ENCODE assay signal across 11 cellular contexts in genomic region chr21:42003051-42003461, GRCh38. TPM values are rescaled to one million over a fixed set of nuclear protein-coding genes. Genes with fewer than 3 reads are reported as not detected.
DNase-seq lines count a peak whose midpoint lies in the region; ATAC-seq and TF ChIP-seq lines count a peak whose summit lies in the region.
"Had no signal": no experiment of that assay in that cellular context is flagged by ENCODE, and none has a peak within 500 bp of the region (broad histone marks: within the 10 kb centered on the region; RNA-seq: fewer than 3 reads in every experiment).

No MANE protein-coding gene starts in this region.

- no peak overlapping the region for H3K9ac ChIP-seq in IMR-90 (ENCODE audit: low read depth, low read length)
- no peak overlapping the region for H3K9ac ChIP-seq in colonic mucosa (ENCODE audit: low read depth in 2 of 2, low read length in 2 of 2)

- POLR2A ChIA-PET in IMR-90 (lab: Charles Lee; ENCODE audit: unreplicated experiment) = no interaction called here

- peak; percentile 62 for DNase-seq in EL
- DNase-seq in IMR-90 = peak; percentile 76
- DNase-seq in activated naive CD4-positive, alpha-beta T cell treated with anti-CD3 and anti-CD28 coated beads, Interleukin-2, amount 50 U/mL, for 72 hours (ENCODE audit: low spot score in 2 of 2) = no peak
- DNase-seq in skeletal muscle cell (ENCODE audit: low read depth) = peak; percentile 37
- no peak for DNase-seq in colonic mucosa
- no peak for DNase-seq in NCI-H510A (lab: John Stamatoyannopoulos, UW)
- DNase-seq: erythroblast, SHP77 treated with DMSO at 0.1 percent for 48 hours had no signal

- no peak for TF ChIP-seq RAD21 in IMR-90 (IDR thresholded peaks at IDR 0.05; ENCODE audit: low read length)

- no peak overlapping the region for H2AK9ac ChIP-seq in IMR-90 (replicated peaks; ENCODE audit: low read depth, low read length, poor library complexity)

- peaks cover 41 to 76% of the 10 kb centered on the region in 2 experiments for H3K79me1 ChIP-seq in IMR-90 (ENCODE audit: low read depth in 1 of 2, low read length in 2 of 2)

- H3K27me3 ChIP-seq in IMR-90 (ENCODE audit: control insufficient read depth, insufficient read depth, low read length) (no peaks in the 10 kb centered on the region), colonic mucosa (no peaks in the 10 kb centered on the region)
- H3K27me3 ChIP-seq: vagina had no signal

- H2AK5ac ChIP-seq in IMR-90 (ENCODE audit: low read depth, low read length) = peak overlapping the region; percentile 93

- in situ Hi-C loops in IMR-90 (cut with MboI; ENCODE audit: low sequenced_read_pairs) = loop anchor here (5.0 kb wide), 1 partner anchor 94 kb away; no protein-coding TSS in a partner anchor

- H3K27ac ChIP-seq in IMR-90 (ENCODE audit: insufficient read depth, low read length) (peak overlapping the region; percentile 58), colonic mucosa (no peak overlapping the region)
- H3K27ac ChIP-seq: vagina had no signal

- H3K36me3 ChIP-seq in IMR-90 (ENCODE audit: control insufficient read depth, insufficient read depth, low read length) = peaks cover 19% of the 10 kb centered on the region
- H3K36me3 ChIP-seq in colonic mucosa = no peaks in the 10 kb centered on the region
- H3K36me3 ChIP-seq: vagina had no signal

- peaks cover 15% of the 10 kb centered on the region for H3K4me1 ChIP-seq in IMR-90 (ENCODE audit: control insufficient read depth, insufficient read depth, low read length)
- no peaks in the 10 kb centered on the region for H3K4me1 ChIP-seq in colonic mucosa

- H2AFZ ChIP-seq in IMR-90 (replicated peaks; ENCODE audit: low read length, poor library complexity) = no peak overlapping the region

- CTCF ChIA-PET in IMR-90 (lab: Yijun Ruan, JAX) = interaction anchor here (0.8 to 1.0 kb wide), 2 partner anchors 110 to 114 kb away, joined by 3 read pairs; no protein-coding TSS in a partner anchor

- peaks cover 0 to 3% of the 10 kb centered on the region in 2 donors for H3K9me3 Mint-ChIP-seq in activated naive CD4-positive, alpha-beta T cell treated with anti-CD3 and anti-CD28 coated beads, Interleukin-2, amount 50 U/mL, for 72 hours

- H4K91ac ChIP-seq in IMR-90 (ENCODE audit: insufficient read depth, low read depth, low read length) = peak overlapping the region; percentile 54

- peak overlapping the region; percentile 70 for H3K23ac ChIP-seq in IMR-90 (ENCODE audit: low read depth, low read length)

- ATAC-seq in IMR-90 (ENCODE audit: low read depth) (peak; percentile 11; the same call in 1 of the 2 replicates), GM19467 (IDR thresholded peaks at IDR 0.05; ENCODE audit: unreplicated experiment) (no peak), HG03045 (IDR thresholded peaks at IDR 0.05; ENCODE audit: unreplicated experiment) (no peak)
- ATAC-seq in activated naive CD4-positive, alpha-beta T cell treated with anti-CD3 and anti-CD28 coated beads, Interleukin-2, amount 50 U/mL, for 72 hours = peak; percentile 30 to 54

- peak overlapping the region; percentile 67 for H3K56ac ChIP-seq in IMR-90 (ENCODE audit: extremely low read depth, insufficient read depth, low read length)

- H4K20me1 ChIP-seq in IMR-90 (ENCODE audit: insufficient read depth, low read length) = no peaks in the 10 kb centered on the region; the same call in 1 of the 2 replicates

- TF ChIP-seq POLR2A in IMR-90 (IDR thresholded peaks at IDR 0.05; ENCODE audit: low read depth, low read length) = peak; percentile 57

- BruUV-seq in IMR-90 (replicated peaks; lab: Mats Ljungman, UMichigan) = no TSS peak

- H2BK15ac ChIP-seq in IMR-90 (ENCODE audit: low read depth, low read length) = peak overlapping the region; percentile 39; the same call in 2 of the 3 replicates

- H2BK20ac ChIP-seq in IMR-90 (ENCODE audit: low read depth, low read length) = peak overlapping the region; percentile 76

- H3K36me3 Mint-ChIP-seq in activated naive CD4-positive, alpha-beta T cell treated with anti-CD3 and anti-CD28 coated beads, Interleukin-2, amount 50 U/mL, for 72 hours = peaks cover 38 to 48% of the 10 kb centered on the region in 2 donors

- WGBS in IMR-90 (ENCODE audit: extremely low coverage in 2 of 2, insufficient read length in 1 of 2), 2 experiments = no CpG with 5 or more reads among the region's 4 CpGs

- no peak for TF ChIP-seq CTCF in IMR-90 (conservative IDR thresholded peaks at IDR 0.05; ENCODE audit: low read depth, low read length)
- TF ChIP-seq CTCF in colonic mucosa (IDR thresholded peaks at IDR 0.05) = no peak

- peak overlapping the region; percentile 54 for H3K14ac ChIP-seq in IMR-90 (replicated peaks; ENCODE audit: low read depth, low read length)

- H4K5ac ChIP-seq in IMR-90 (ENCODE audit: low read depth, low read length) = peak overlapping the region; percentile 41; the same call in 1 of the 2 replicates

- peak overlapping the region; percentile 1; the same call in 1 of the 2 replicates for H3K4me2 ChIP-seq in IMR-90 (ENCODE audit: low read depth, low read length)

- H3K18ac ChIP-seq in IMR-90 (ENCODE audit: low read depth, low read length) = peak overlapping the region; percentile 56; the same call in 1 of the 2 replicates

- H3K4me3 ChIP-seq in IMR-90 (ENCODE audit: insufficient read depth, low read depth, low read length) = no peak overlapping the region
- H3K4me3 ChIP-seq in skeletal muscle cell (ENCODE audit: low read depth, low read length) = no peak overlapping the region
- H3K4me3 ChIP-seq in colonic mucosa = no peak overlapping the region
- H3K4me3 ChIP-seq: vagina had no signal

- H3K27ac Mint-ChIP-seq in activated naive CD4-positive, alpha-beta T cell treated with anti-CD3 and anti-CD28 coated beads, Interleukin-2, amount 50 U/mL, for 72 hours = peak overlapping the region; percentile 94 to 97

- dilution Hi-C loops in IMR-90 (cut with HindIII; ENCODE audit: low sequenced_read_pairs, unreplicated experiment) = no loop called here

- no peaks in the 10 kb centered on the region for H3K9me3 ChIP-seq in IMR-90 (ENCODE audit: control insufficient read depth, insufficient read depth, low read length)
- H3K9me3 ChIP-seq in colonic mucosa = no peaks in the 10 kb centered on the region
- H3K9me3 ChIP-seq: vagina had no signal

- H2BK5ac ChIP-seq in IMR-90 (ENCODE audit: low read depth, low read length, poor library complexity, severe bottlenecking) = peak overlapping the region; percentile 96

- peak overlapping the region; percentile 56 to 64 for H4K8ac ChIP-seq in IMR-90 (ENCODE audit: low read depth in 2 of 2, low read length in 2 of 2)

- intact Hi-C loops in IMR-90 (cut with micrococcal nuclease) = loop anchor here (2.0 kb wide), 2 partner anchors 46 to 96 kb away; no protein-coding TSS in a partner anchor
- intact Hi-C loops in colonic mucosa (cut with DNase I) = no loop called here

- peak overlapping the region; percentile 86 for H2BK120ac ChIP-seq in IMR-90 (ENCODE audit: low read depth, low read length)

- peaks cover 31% of the 10 kb centered on the region for H3K9me1 ChIP-seq in IMR-90 (ENCODE audit: insufficient read depth, low read length)

- peak overlapping the region; percentile 82 for H3K4ac ChIP-seq in IMR-90 (ENCODE audit: low read depth, low read length)

TF ChIP-seq in IMR-90, 13 proteins besides CTCF, POLR2A, EP300 and RAD21:
- no peak for TF ChIP-seq ELK1 (IDR thresholded peaks at IDR 0.05; ENCODE audit: borderline replicate concordance, low read depth, low read length)
- TF ChIP-seq CEBPB (IDR thresholded peaks at IDR 0.05; ENCODE audit: low read depth, low read length) = no peak
- 0 out of 2 replicates have a peak, but pooled peaks have one; percentile 29 for TF ChIP-seq FOS (IDR thresholded peaks at IDR 0.05; ENCODE audit: low read depth, low read length)
- no peak for TF ChIP-seq MAZ (IDR thresholded peaks at IDR 0.05; ENCODE audit: borderline replicate concordance, low read depth, low read length)
- TF ChIP-seq MXI1 (IDR thresholded peaks at IDR 0.05; ENCODE audit: borderline replicate concordance, low read depth, low read length) = no peak
- TF ChIP-seq NFE2L2 (IDR thresholded peaks at IDR 0.05; ENCODE audit: low read depth, low read length) = no peak
- TF ChIP-seq SMC3 (IDR thresholded peaks at IDR 0.05; ENCODE audit: low read depth, low read length) = no peak
- no peak for TF ChIP-seq USF2 (IDR thresholded peaks at IDR 0.05; ENCODE audit: low read depth, low read length)
- 0 out of 2 replicates have a peak, but pooled peaks have one; percentile 70 for TF ChIP-seq BHLHE40 (IDR thresholded peaks at IDR 0.05; ENCODE audit: low read depth, low read length)
- TF ChIP-seq MAFK (IDR thresholded peaks at IDR 0.05; ENCODE audit: low read depth, low read length) = no peak
- TF ChIP-seq CHD1 (IDR thresholded peaks at IDR 0.05; ENCODE audit: low read depth, low read length) = no peak

RNA-seq across cellular contexts. Expression of gene ZBTB21, which starts 7.1 kb away (rescaled TPM):
- total RNA-seq in IMR-90 (2012; rRNA removed) (12.0 and 13.6 TPM in 2 replicates), colonic mucosa (10 to 100 TPM; 10.2 to 15.1 TPM)
- 6.8 and 7.8 TPM in 2 replicates for polyA plus RNA-seq in IMR-90 (2012; rRNA removed)
- polyA plus RNA-seq in IMR-90 (2012; cell fraction: cytosol; rRNA removed) = 2.4 and 2.8 TPM in 2 replicates
- polyA plus RNA-seq in IMR-90 (2012; cell fraction: nucleus; rRNA removed; ENCODE audit: low replicate concordance) = 4.6 and 22.7 TPM in 2 replicates
- 10 to 100 TPM; 28.6 to 61.0 TPM for total RNA-seq in activated naive CD4-positive, alpha-beta T cell treated with anti-CD3 and anti-CD28 coated beads, Interleukin-2, amount 50 U/mL, for 72 hours

RNA-seq across cellular contexts. Expression of gene C2CD2, which starts 49.2 kb away (rescaled TPM):
- total RNA-seq in IMR-90 (2012; rRNA removed) (19.4 and 25.3 TPM in 2 replicates), colonic mucosa (10 to 100 TPM; 13.3 to 16.1 TPM)
- polyA plus RNA-seq in IMR-90 (2012; rRNA removed) = 10.6 and 15.6 TPM in 2 replicates
- polyA plus RNA-seq in IMR-90 (2012; cell fraction: cytosol; rRNA removed) = 5.8 and 8.5 TPM in 2 replicates
- 28.1 and 43.3 TPM in 2 replicates for polyA plus RNA-seq in IMR-90 (2012; cell fraction: nucleus; rRNA removed; ENCODE audit: low replicate concordance)
- total RNA-seq in activated naive CD4-positive, alpha-beta T cell treated with anti-CD3 and anti-CD28 coated beads, Interleukin-2, amount 50 U/mL, for 72 hours = 10 to 100 TPM; 15.8 to 24.7 TPM

Comparison
In these comparisons a context has a peak if more than half of its experiments do, and no peak if none do; other contexts are left out.
1. DNase-seq: peak in EL (single experiment), IMR-90 (single experiment) and skeletal muscle cell (single experiment); none in activated naive CD4-positive, alpha-beta T cell treated with anti-CD3 and anti-CD28 coated beads, Interleukin-2, amount 50 U/mL, for 72 hours (0 of 2), colonic mucosa (single experiment) and NCI-H510A (single experiment).
2. ATAC-seq: peak in IMR-90 (single experiment) and activated naive CD4-positive, alpha-beta T cell treated with anti-CD3 and anti-CD28 coated beads, Interleukin-2, amount 50 U/mL, for 72 hours (2 of 2); none in GM19467 (single experiment) and HG03045 (single experiment).